Comparison of ENCODE assay signal across 11 cellular contexts in genomic region chr20:59082077-59082740, GRCh38. TPM values are rescaled to one million over a fixed set of nuclear protein-coding genes. Genes with fewer than 3 reads are reported as not detected.
DNase-seq lines count a peak whose midpoint lies in the region; ATAC-seq, FAIRE-seq and TF ChIP-seq lines count a peak whose summit lies in the region.
"Had no signal": no experiment of that assay in that cellular context is flagged by ENCODE, and none has a peak within 500 bp of the region (broad histone marks: within the 10 kb centered on the region; RNA-seq: fewer than 3 reads in every experiment).

No MANE protein-coding gene starts in this region.

- H3K9ac ChIP-seq in keratinocyte (ENCODE audit: control insufficient read depth, extremely low read depth, insufficient read depth, low read length) = no peak overlapping the region

- H3K27ac Mint-ChIP-seq in activated CD4-positive, alpha-beta T cell treated with anti-CD3 and anti-CD28 coated beads, Interleukin-2, amount 10 ng/mL, durations not matched to agents 7 days and 5 days = no peak overlapping the region
- no peak overlapping the region for H3K27ac Mint-ChIP-seq in activated naive CD8-positive, alpha-beta T cell treated with anti-CD3 and anti-CD28 coated beads for 36 hours

- no peaks in the 10 kb centered on the region for H3K36me3 Mint-ChIP-seq in activated CD4-positive, alpha-beta T cell treated with anti-CD3 and anti-CD28 coated beads, Interleukin-2, amount 10 ng/mL, durations not matched to agents 7 days and 5 days (ENCODE audit: low read depth)
- H3K36me3 Mint-ChIP-seq in activated naive CD8-positive, alpha-beta T cell treated with anti-CD3 and anti-CD28 coated beads for 36 hours = no peaks in the 10 kb centered on the region

- no peak overlapping the region for H2AFZ ChIP-seq in keratinocyte (ENCODE audit: control insufficient read depth, low read length)
- H2AFZ ChIP-seq: hepatocyte had no signal

- no peak for DNase-seq in BJ (ENCODE audit: low read depth)
- peak; percentile 6 for DNase-seq in HFF-Myc (ENCODE audit: extremely low read depth, low read depth)
- DNase-seq in SJCRH30 = peak; percentile 80 to 87
- DNase-seq in keratinocyte (ENCODE audit: low read depth, low spot score) = no peak
- DNase-seq in activated CD4-positive, alpha-beta T cell treated with anti-CD3 and anti-CD28 coated beads, Interleukin-2, amount 10 ng/mL, durations not matched to agents 7 days and 5 days = no peak
- no peak for DNase-seq in activated naive CD8-positive, alpha-beta T cell treated with anti-CD3 and anti-CD28 coated beads for 36 hours
- DNase-seq: activated CD8-positive, alpha-beta memory T cell treated with anti-CD3 and anti-CD28 coated beads, Interleukin-2, amount 50 U/mL, for 48 hours; NCI-H1048 had no signal

- H3K27me3 ChIP-seq in BJ (ENCODE audit: control insufficient read depth, insufficient read depth, low read length) = no peaks in the 10 kb centered on the region
- H3K27me3 ChIP-seq in SJCRH30 = no peaks in the 10 kb centered on the region
- H3K27me3 ChIP-seq in keratinocyte (ENCODE audit: control insufficient read depth, extremely low read depth, insufficient read depth, low read length) = peaks cover 6% of the 10 kb centered on the region

- H3K27me3 Mint-ChIP-seq in activated CD4-positive, alpha-beta T cell treated with anti-CD3 and anti-CD28 coated beads, Interleukin-2, amount 10 ng/mL, durations not matched to agents 7 days and 5 days = peaks cover 28% of the 10 kb centered on the region
- peaks cover 14% of the 10 kb centered on the region for H3K27me3 Mint-ChIP-seq in activated naive CD8-positive, alpha-beta T cell treated with anti-CD3 and anti-CD28 coated beads for 36 hours

- H4K20me1 ChIP-seq in keratinocyte (ENCODE audit: control insufficient read depth, extremely low read depth, insufficient read depth, low read length) = no peaks in the 10 kb centered on the region

- ATAC-seq in HG03442 (IDR thresholded peaks at IDR 0.05; ENCODE audit: unreplicated experiment) (no peak), HG02840 (IDR thresholded peaks at IDR 0.05; ENCODE audit: low FRiP score, unreplicated experiment) (no peak)

- peak; percentile 23; the same call in 1 of the 2 replicates for TF ChIP-seq CTCF in BJ (IDR thresholded peaks at IDR 0.05; ENCODE audit: insufficient read depth, low read depth, low read length)
- TF ChIP-seq CTCF in HFF-Myc (IDR thresholded peaks at IDR 0.05; ENCODE audit: low read depth, low read length, missing control alignments) = peak; percentile 22
- TF ChIP-seq CTCF in keratinocyte (optimal IDR thresholded peaks at IDR 0.05 in 1 of 3, IDR thresholded peaks at IDR 0.05 in 1 of 3, conservative IDR thresholded peaks at IDR 0.05 in 1 of 3; ENCODE audit: extremely low read depth in 1 of 3, insufficient read depth in 2 of 3, low read length in 3 of 3) = peak in 1 of 3 experiments; percentile 46

- H3K9me3 Mint-ChIP-seq in activated CD4-positive, alpha-beta T cell treated with anti-CD3 and anti-CD28 coated beads, Interleukin-2, amount 10 ng/mL, durations not matched to agents 7 days and 5 days = no peaks in the 10 kb centered on the region
- no peaks in the 10 kb centered on the region for H3K9me3 Mint-ChIP-seq in activated naive CD8-positive, alpha-beta T cell treated with anti-CD3 and anti-CD28 coated beads for 36 hours

- H3K4me1 ChIP-seq in SJCRH30 (peaks cover 30% of the 10 kb centered on the region), keratinocyte (ENCODE audit: control insufficient read depth, extremely low read depth, insufficient read depth, low read length) (peaks cover 9% of the 10 kb centered on the region)

- no peaks in the 10 kb centered on the region for H3K79me2 ChIP-seq in keratinocyte (ENCODE audit: control insufficient read depth, insufficient read depth, low read length)
- H3K79me2 ChIP-seq: hepatocyte had no signal

- H3K27ac ChIP-seq in SJCRH30 = peak overlapping the region; percentile 26
- H3K27ac ChIP-seq in keratinocyte (ENCODE audit: control insufficient read depth, insufficient read depth, low read length) = peak overlapping the region; percentile 44
- H3K27ac ChIP-seq: hepatocyte had no signal

- H3K4me3 Mint-ChIP-seq in activated CD4-positive, alpha-beta T cell treated with anti-CD3 and anti-CD28 coated beads, Interleukin-2, amount 10 ng/mL, durations not matched to agents 7 days and 5 days = no peak overlapping the region
- no peak overlapping the region for H3K4me3 Mint-ChIP-seq in activated naive CD8-positive, alpha-beta T cell treated with anti-CD3 and anti-CD28 coated beads for 36 hours

- H3K4me2 ChIP-seq in keratinocyte (ENCODE audit: control insufficient read depth, extremely low read depth, insufficient read depth, low read depth, low read length) = peak overlapping the region; percentile 6
- H3K4me2 ChIP-seq: hepatocyte had no signal

- peak; percentile 69 for FAIRE-seq in keratinocyte (lab: Jason Lieb, UNC)

- H3K9me1 ChIP-seq in keratinocyte (ENCODE audit: control insufficient read depth, extremely low read depth, insufficient read depth, low read length) = no peaks in the 10 kb centered on the region

- dilution Hi-C loops in keratinocyte (cut with MboI; ENCODE audit: extremely low pct_ligation_motif_present, low sequenced_read_pairs) = no loop called here

- no peak overlapping the region for H3K4me3 ChIP-seq in BJ (ENCODE audit: low read depth, low read length)
- H3K4me3 ChIP-seq in HFF-Myc (replicated peaks; ENCODE audit: low read depth, low read length) = no peak overlapping the region
- no peak overlapping the region for H3K4me3 ChIP-seq in SJCRH30
- H3K4me3 ChIP-seq in keratinocyte (ENCODE audit: control insufficient read depth in 2 of 3, extremely low read depth in 1 of 3, insufficient read depth in 2 of 3, low read depth in 1 of 3, low read length in 3 of 3) = no peak overlapping the region
- H3K4me3 ChIP-seq: hepatocyte had no signal

- H3K9me3 ChIP-seq in SJCRH30 (replicated peaks) (no peaks in the 10 kb centered on the region), keratinocyte (ENCODE audit: control insufficient read depth, low read depth, low read length) (no peaks in the 10 kb centered on the region)

- POLR2A ChIA-PET in BJ (lab: Charles Lee) = interaction anchor here (0.6 kb wide), 1 partner anchor 235 kb away, joined by 3 read pairs; no protein-coding TSS in a partner anchor
- POLR2A ChIA-PET in activated CD4-positive, alpha-beta T cell treated with anti-CD3 and anti-CD28 coated beads, Interleukin-2, amount 10 ng/mL, durations not matched to agents 7 days and 5 days (lab: Charles Lee) = no interaction called here

- peaks cover 10% of the 10 kb centered on the region for H3K4me1 Mint-ChIP-seq in activated CD4-positive, alpha-beta T cell treated with anti-CD3 and anti-CD28 coated beads, Interleukin-2, amount 10 ng/mL, durations not matched to agents 7 days and 5 days
- H3K4me1 Mint-ChIP-seq in activated naive CD8-positive, alpha-beta T cell treated with anti-CD3 and anti-CD28 coated beads for 36 hours = peaks cover 13% of the 10 kb centered on the region

- H3K36me3 ChIP-seq in BJ (ENCODE audit: control insufficient read depth, insufficient read depth, low read length) (no peaks in the 10 kb centered on the region), SJCRH30 (no peaks in the 10 kb centered on the region), keratinocyte (ENCODE audit: control insufficient read depth in 2 of 2, extremely low read depth in 1 of 2, insufficient read depth in 2 of 2, low read length in 2 of 2) (no peaks in the 10 kb centered on the region)

- CTCF ChIA-PET in BJ (lab: Yijun Ruan, JAX) = interaction anchor here (0.9 to 2.0 kb wide), 2 partner anchors 17 to 140 kb away, joined by 3 to 11 read pairs; no protein-coding TSS in a partner anchor
- CTCF ChIA-PET in activated CD4-positive, alpha-beta T cell treated with anti-CD3 and anti-CD28 coated beads, Interleukin-2, amount 10 ng/mL, durations not matched to agents 7 days and 5 days (lab: Charles Lee) = interaction anchor here (0.6 to 1.3 kb wide), 4 partner anchors 124 to 431 kb away, joined by 3 to 4 read pairs (median 4); partner anchors contain the start of gene STX16

RNA-seq across cellular contexts. Expression of gene PRELID3B, which starts 39.6 kb away (rescaled TPM):
- 76.0 and 85.4 TPM in 2 replicates for polyA plus RNA-seq in BJ (2011; rRNA removed)
- 44.5 and 99.0 TPM in 2 replicates for polyA minus RNA-seq in BJ (2011; rRNA and poly(A)+ RNA removed)
- total RNA-seq in SJCRH30 (2014; rRNA removed; shearing (Covaris generic)) = 298 and 331 TPM in 2 replicates
- 70.7 to 86.9 TPM (median 75.3 TPM) in 3 replicates for polyA plus RNA-seq in keratinocyte
- 211 TPM for polyA plus RNA-seq in keratinocyte (2011; ENCODE audit: low read depth)
- polyA plus RNA-seq in keratinocyte (2011; cell fraction: cytosol; rRNA removed) = 66.1 and 129 TPM in 2 replicates
- polyA plus RNA-seq in keratinocyte (2011; cell fraction: nucleus; rRNA removed) = 26.8 and 42.0 TPM in 2 replicates
- polyA plus RNA-seq in keratinocyte (2012; ENCODE audit: low replicate concordance) = 79.1 and 112 TPM in 2 replicates
- polyA minus RNA-seq in keratinocyte = 90.1 to 126 TPM (median 96.3 TPM) in 3 replicates
- polyA minus RNA-seq in keratinocyte (2011; cell fraction: cytosol; rRNA and poly(A)+ RNA removed) = 106 TPM
- polyA minus RNA-seq in keratinocyte (2011; cell fraction: nucleus; rRNA and poly(A)+ RNA removed) = 26.6 and 32.0 TPM in 2 replicates
- total RNA-seq in activated CD4-positive, alpha-beta T cell treated with anti-CD3 and anti-CD28 coated beads, Interleukin-2, amount 10 ng/mL, durations not matched to agents 7 days and 5 days = 10 to 100 TPM; 66.4 to 82.5 TPM
- 100 to 1,000 TPM; 131 to 143 TPM for total RNA-seq in activated naive CD8-positive, alpha-beta T cell treated with anti-CD3 and anti-CD28 coated beads for 36 hours

RNA-seq across cellular contexts. Expression of gene ATP5F1E, which starts 50.1 kb away (rescaled TPM):
- 54.5 and 75.1 TPM in 2 replicates for polyA plus RNA-seq in BJ (2011; rRNA removed)
- 6.8 and 9.9 TPM in 2 replicates for polyA minus RNA-seq in BJ (2011; rRNA and poly(A)+ RNA removed)
- total RNA-seq in SJCRH30 (2014; rRNA removed; shearing (Covaris generic)) = 124 and 133 TPM in 2 replicates
- polyA plus RNA-seq in keratinocyte = 48.3 to 100 TPM (median 99.7 TPM) in 3 replicates
- polyA plus RNA-seq in keratinocyte (2011; ENCODE audit: low read depth) = 103 TPM
- 59.0 and 59.8 TPM in 2 replicates for polyA plus RNA-seq in keratinocyte (2011; cell fraction: cytosol; rRNA removed)
- polyA plus RNA-seq in keratinocyte (2011; cell fraction: nucleus; rRNA removed) = 9.8 and 16.4 TPM in 2 replicates
- 71.0 and 118 TPM in 2 replicates for polyA plus RNA-seq in keratinocyte (2012; ENCODE audit: low replicate concordance)
- 5.2 to 8.3 TPM (median 6.4 TPM) in 3 replicates for polyA minus RNA-seq in keratinocyte
- 37.8 TPM for polyA minus RNA-seq in keratinocyte (2011; cell fraction: cytosol; rRNA and poly(A)+ RNA removed)
- 3.3 and 3.9 TPM in 2 replicates for polyA minus RNA-seq in keratinocyte (2011; cell fraction: nucleus; rRNA and poly(A)+ RNA removed)
- 100 to 1,000 TPM in 1 of 2 experiments, 10 to 100 TPM in 1; 98.1 to 101 TPM for total RNA-seq in activated CD4-positive, alpha-beta T cell treated with anti-CD3 and anti-CD28 coated beads, Interleukin-2, amount 10 ng/mL, durations not matched to agents 7 days and 5 days
- total RNA-seq in activated naive CD8-positive, alpha-beta T cell treated with anti-CD3 and anti-CD28 coated beads for 36 hours = 10 to 100 TPM; 83.0 to 84.4 TPM

Comparison
In these comparisons a context has a peak if more than half of its experiments do, and no peak if none do; other contexts are left out.
1. DNase-seq: peak in HFF-Myc (single experiment) and SJCRH30 (2 of 2); none in BJ (single experiment), keratinocyte (single experiment), activated CD4-positive, alpha-beta T cell treated with anti-CD3 and anti-CD28 coated beads, Interleukin-2, amount 10 ng/mL, durations not matched to agents 7 days and 5 days (single experiment) and activated naive CD8-positive, alpha-beta T cell treated with anti-CD3 and anti-CD28 coated beads for 36 hours (single experiment).